Comparison of ENCODE assay signal across 17 cellular contexts in the genomic region with DNA sequence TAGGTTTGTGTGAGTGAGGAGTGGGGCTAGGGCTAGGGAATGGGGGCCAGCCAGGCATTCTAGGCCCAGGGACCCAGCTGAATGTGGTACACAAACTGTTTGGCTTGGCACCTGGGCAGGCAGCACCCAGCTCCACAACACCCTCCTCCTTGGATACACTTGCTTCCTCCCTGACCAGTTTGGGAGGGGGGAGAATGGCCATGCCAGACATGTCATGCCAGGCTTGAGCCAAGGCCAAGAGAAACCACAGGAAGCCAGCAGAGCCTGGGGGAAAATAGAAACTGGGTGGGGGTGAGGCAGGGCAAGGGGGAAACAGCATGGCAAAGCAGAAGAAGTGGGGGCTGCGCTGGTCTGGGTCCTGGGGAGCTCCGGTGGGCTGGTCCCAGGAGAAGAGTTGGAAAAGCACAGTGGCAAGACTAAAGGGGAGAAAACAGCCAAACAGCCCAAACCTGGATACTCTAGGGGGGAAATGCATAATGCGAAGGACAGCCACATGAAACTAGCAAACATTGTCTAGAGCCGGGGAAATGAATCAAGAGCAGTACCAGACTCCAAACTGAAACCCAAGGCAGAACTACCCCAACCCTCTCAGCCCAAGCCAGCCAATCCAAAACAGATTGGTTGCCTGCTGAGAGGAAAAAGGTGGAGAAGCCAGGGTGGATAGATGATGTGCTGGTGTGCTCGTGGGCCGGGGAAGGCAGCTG. TPM values are rescaled to one million over a fixed set of nuclear protein-coding genes. Genes with fewer than 3 reads are reported as not detected.
DNase-seq lines count a peak whose midpoint lies in the region; ATAC-seq and TF ChIP-seq lines count a peak whose summit lies in the region.
"Had no signal": no experiment of that assay in that cellular context is flagged by ENCODE, and none has a peak within 500 bp of the region (broad histone marks: within the 10 kb centered on the region; RNA-seq: fewer than 3 reads in every experiment).

No MANE protein-coding gene starts in this region.

- no peaks in the 10 kb centered on the region for H4K20me1 ChIP-seq in BLaER1 treated with 17β-estradiol and CSF1 and Interleukin-3, amounts not matched to agents 10 nM and 100 nM
- no peaks in the 10 kb centered on the region for H4K20me1 ChIP-seq in osteoblast (ENCODE audit: insufficient read depth, low read length)

- H3K79me2 ChIP-seq in osteoblast (ENCODE audit: insufficient read depth, low read length), result no peaks in the 10 kb centered on the region

- peak; percentile 80 for DNase-seq in NCI-H2196 (lab: John Stamatoyannopoulos, UW; ENCODE audit: unreplicated experiment)
- peak; percentile 15 for DNase-seq in cerebellum (ENCODE audit: low spot score)
- DNase-seq in osteoblast (ENCODE audit: insufficient read length, low spot score, missing footprints), result peak; percentile 56
- DNase-seq in NCI-H1694 (lab: John Stamatoyannopoulos, UW), result no peak
- no peak for DNase-seq in COLO668 (lab: John Stamatoyannopoulos, UW; ENCODE audit: unreplicated experiment)
- DNase-seq: activated CD4-positive, alpha-beta T cell treated with anti-CD3 and anti-CD28 coated beads, Interleukin-2, amount 10 ng/mL, durations not matched to agents 24 days and 14 days; activated T-cell treated with anti-CD3 and anti-CD28 coated beads, Interleukin-2, amount 50 U/mL, for 72 hours; DMS53; esophagus squamous epithelium; GOT3; hypothalamus had no signal

- H3K4me1 ChIP-seq in BLaER1 treated with 17β-estradiol and CSF1 and Interleukin-3, amounts not matched to agents 10 nM and 100 nM, result peaks cover 27 to 92% (median 85%) of the 10 kb centered on the region in 10 experiments
- H3K4me1 ChIP-seq in osteoblast (ENCODE audit: insufficient read depth, low read length), result peaks cover 1% of the 10 kb centered on the region

- peak overlapping the region in 8 of 10 experiments; percentile 4 to 55 (median 10); a peak in 7 of 20 replicates for H3K4me3 ChIP-seq in BLaER1 treated with 17β-estradiol and CSF1 and Interleukin-3, amounts not matched to agents 10 nM and 100 nM
- no peak overlapping the region for H3K4me3 ChIP-seq in osteoblast (ENCODE audit: insufficient read depth, low read length)
- H3K4me3 ChIP-seq: esophagus squamous epithelium, K562, skin epidermis had no signal

- H3K4me2 ChIP-seq in BLaER1 treated with 17β-estradiol and CSF1 and Interleukin-3, amounts not matched to agents 10 nM and 100 nM, result peak overlapping the region; percentile 70 to 97 (median 93)
- no peak overlapping the region for H3K4me2 ChIP-seq in osteoblast (ENCODE audit: insufficient read depth, low read length)

- H3K36me3 ChIP-seq in BLaER1 treated with 17β-estradiol and CSF1 and Interleukin-3, amounts not matched to agents 10 nM and 100 nM, result peaks cover 0 to 5% (median 0%) of the 10 kb centered on the region in 11 experiments; a peak in 3 of 22 replicates
- no peaks in the 10 kb centered on the region for H3K36me3 ChIP-seq in osteoblast (ENCODE audit: insufficient read depth, low read length)
- H3K36me3 ChIP-seq: esophagus squamous epithelium had no signal

- no peaks in the 10 kb centered on the region for H3K27me3 ChIP-seq in BLaER1 treated with 17β-estradiol and CSF1 and Interleukin-3, amounts not matched to agents 10 nM and 100 nM
- peaks cover 28% of the 10 kb centered on the region for H3K27me3 ChIP-seq in osteoblast (ENCODE audit: insufficient read depth, low read length)

- peak overlapping the region in 9 of 11 experiments; percentile 40 to 94 (median 74); a peak in 17 of 22 replicates for H3K27ac ChIP-seq in BLaER1 treated with 17β-estradiol and CSF1 and Interleukin-3, amounts not matched to agents 10 nM and 100 nM
- H3K27ac ChIP-seq in osteoblast (ENCODE audit: low read depth, low read length), result no peak overlapping the region
- H3K27ac ChIP-seq: esophagus squamous epithelium, skin epidermis had no signal

- no peak for TF ChIP-seq CTCF in osteoblast (IDR thresholded peaks at IDR 0.05; ENCODE audit: extremely low read depth, low read depth, low read length)

- H3K9me3 ChIP-seq in BLaER1 treated with 17β-estradiol and CSF1 and Interleukin-3, amounts not matched to agents 10 nM and 100 nM (replicated peaks in 1 of 11), result no peaks in the 10 kb centered on the region
- H3K9me3 ChIP-seq in osteoblast (ENCODE audit: low read depth, low read length), result no peaks in the 10 kb centered on the region
- H3K9me3 ChIP-seq: esophagus squamous epithelium had no signal

- H2AFZ ChIP-seq in osteoblast (ENCODE audit: low read length), result no peak overlapping the region

- H3K9ac ChIP-seq in BLaER1 treated with 17β-estradiol and CSF1 and Interleukin-3, amounts not matched to agents 10 nM and 100 nM, result peak overlapping the region in 9 of 11 experiments; percentile 21 to 65 (median 54); a peak in 13 of 22 replicates

- no peak for ATAC-seq in HG03025 (IDR thresholded peaks at IDR 0.05; ENCODE audit: low FRiP score, unreplicated experiment)
- no peak for ATAC-seq in HG03196 (IDR thresholded peaks at IDR 0.05; ENCODE audit: unreplicated experiment)
- ATAC-seq: activated T-cell treated with anti-CD3 and anti-CD28 coated beads, Interleukin-2, amount 50 U/mL, for 72 hours; K562 had no signal

RNA-seq across cellular contexts. Expression of a gene that starts 47.9 kb away (rescaled TPM):
- total RNA-seq in cerebellum, result 2.9 TPM
- not detected in 2 replicates for total RNA-seq in osteoblast
- total RNA-seq: activated CD4-positive, alpha-beta T cell treated with anti-CD3 and anti-CD28 coated beads, Interleukin-2, amount 10 ng/mL, durations not matched to agents 24 days and 14 days; B cell had no signal

Comparison
In these comparisons a context has a peak if more than half of its experiments do, and no peak if none do; other contexts are left out.
1. DNase-seq: peak in NCI-H2196 (single experiment), cerebellum (single experiment) and osteoblast (single experiment); none in NCI-H1694 (single experiment) and COLO668 (single experiment).